Comparison of ENCODE assay signal across 9 cellular contexts in the genomic region with DNA sequence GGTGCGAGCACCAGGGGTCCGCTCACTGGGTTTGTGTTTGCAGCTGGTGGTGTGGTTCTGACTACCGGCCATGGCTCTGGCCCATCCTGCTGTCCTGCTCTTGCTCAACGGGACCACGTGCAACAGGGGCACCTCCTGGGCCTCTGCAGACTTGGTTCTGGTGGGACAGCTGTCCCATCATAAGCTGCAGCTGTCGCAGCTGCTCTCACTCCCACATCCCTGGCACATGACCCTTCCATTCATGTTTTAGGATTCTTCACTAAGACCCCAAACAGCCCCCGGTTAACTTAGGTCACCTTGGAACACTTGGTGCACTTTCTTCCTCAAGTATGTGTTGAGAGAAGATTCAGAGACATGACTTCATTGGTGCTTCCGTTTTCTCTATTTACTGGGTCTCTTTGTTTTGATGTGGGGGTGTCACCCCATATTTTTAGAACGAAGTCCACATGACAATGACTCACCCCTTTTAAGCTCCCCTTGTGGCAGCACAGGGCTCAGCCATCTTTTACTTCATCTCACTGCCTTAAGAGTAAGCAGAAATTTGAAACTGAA.
DNase-seq lines count a peak whose midpoint lies in the region; ATAC-seq and TF ChIP-seq lines count a peak whose summit lies in the region.
"Had no signal": no experiment of that assay in that cellular context is flagged by ENCODE, and none has a peak within 500 bp of the region (broad histone marks: within the 10 kb centered on the region; RNA-seq: fewer than 3 reads in every experiment).

No MANE protein-coding gene starts in this region.

- no peak overlapping the region for H3K4me3 ChIP-seq in naive thymus-derived CD4-positive, alpha-beta T cell (ENCODE audit: low read length)
- no peak overlapping the region for H3K4me3 ChIP-seq in spleen

- H3K4me3 Mint-ChIP-seq in naive thymus-derived CD4-positive, alpha-beta T cell = peak overlapping the region in 1 of 10 donors; percentile 20

- CTCF ChIA-PET in naive thymus-derived CD4-positive, alpha-beta T cell (lab: Charles Lee) = no interaction called here

- DNase-seq in naive thymus-derived CD4-positive, alpha-beta T cell = no peak
- DNase-seq in NCI-H748 (lab: John Stamatoyannopoulos, UW; ENCODE audit: unreplicated experiment) (no peak), spleen (no peak), SW 1271 (lab: John Stamatoyannopoulos, UW) (no peak), NCI-H524 (lab: John Stamatoyannopoulos, UW) (no peak)

- H3K9me3 ChIP-seq in naive thymus-derived CD4-positive, alpha-beta T cell (ENCODE audit: control insufficient read depth in 2 of 3, low read length in 3 of 3) = no peaks in the 10 kb centered on the region
- H3K9me3 ChIP-seq in spleen = no peaks in the 10 kb centered on the region

- no peaks in the 10 kb centered on the region for H3K4me1 ChIP-seq in naive thymus-derived CD4-positive, alpha-beta T cell (ENCODE audit: control insufficient read depth in 2 of 2, insufficient read depth in 2 of 2, low read length in 2 of 2)
- H3K4me1 ChIP-seq in spleen = peaks cover 0 to 24% (median 0%) of the 10 kb centered on the region in 6 donors

- no peaks in the 10 kb centered on the region for H3K9me3 Mint-ChIP-seq in naive thymus-derived CD4-positive, alpha-beta T cell

- peak; percentile 62 for ATAC-seq in GM18505 (IDR thresholded peaks at IDR 0.05; ENCODE audit: unreplicated experiment)
- ATAC-seq in HG02852 (IDR thresholded peaks at IDR 0.05; ENCODE audit: unreplicated experiment) = peak; percentile 69
- ATAC-seq in naive thymus-derived CD4-positive, alpha-beta T cell = peak; percentile 54

- TF ChIP-seq CTCF in VCaP (conservative IDR thresholded peaks at IDR 0.05) (peak; percentile 47), spleen (IDR thresholded peaks at IDR 0.05 in 8 of 11, conservative IDR thresholded peaks at IDR 0.05 in 3 of 11) (peak in 3 of 11 experiments; percentile 15 to 34 (median 30))

- peaks cover 7 to 18% (median 13%) of the 10 kb centered on the region in 5 donors for H3K27me3 Mint-ChIP-seq in naive thymus-derived CD4-positive, alpha-beta T cell

- no peak overlapping the region for H3K27ac Mint-ChIP-seq in naive thymus-derived CD4-positive, alpha-beta T cell

- H3K4me1 Mint-ChIP-seq in naive thymus-derived CD4-positive, alpha-beta T cell = peaks cover 0 to 15% (median 0%) of the 10 kb centered on the region in 7 donors

- H3K36me3 Mint-ChIP-seq in naive thymus-derived CD4-positive, alpha-beta T cell = no peaks in the 10 kb centered on the region

- no peak for TF ChIP-seq POLR2A in GM18505 (IDR thresholded peaks at IDR 0.05; ENCODE audit: borderline replicate concordance, extremely low read depth, insufficient read depth, insufficient read length)
- no peak for TF ChIP-seq POLR2A in spleen (IDR thresholded peaks at IDR 0.05)

- intact Hi-C loops in naive thymus-derived CD4-positive, alpha-beta T cell (cut with micrococcal nuclease) = no loop called here
- intact Hi-C loops in spleen (cut with DNase I; ENCODE audit: low total_unique reads) = loop anchor here (10.0 kb wide), 1 partner anchor 102 kb away; no protein-coding TSS in a partner anchor

- POLR2A ChIA-PET in naive thymus-derived CD4-positive, alpha-beta T cell (lab: Charles Lee) = no interaction called here

- H3K36me3 ChIP-seq in naive thymus-derived CD4-positive, alpha-beta T cell (ENCODE audit: control insufficient read depth in 2 of 3, insufficient read depth in 3 of 3, low read length in 3 of 3) = no peaks in the 10 kb centered on the region
- no peaks in the 10 kb centered on the region for H3K36me3 ChIP-seq in spleen

- 71 to 83% (median 76%) methylated on average over 5 to 9 of the region's 9 CpGs for WGBS in spleen, 5 donors

- no peak overlapping the region for H3K27ac ChIP-seq in VCaP
- no peak overlapping the region for H3K27ac ChIP-seq in naive thymus-derived CD4-positive, alpha-beta T cell (ENCODE audit: low read depth, low read length)
- H3K27ac ChIP-seq in spleen = peak overlapping the region in 1 of 8 donors; percentile 51
- H3K27ac ChIP-seq: epithelial cell of prostate had no signal

- H3K27me3 ChIP-seq in naive thymus-derived CD4-positive, alpha-beta T cell (ENCODE audit: control insufficient read depth in 2 of 2, insufficient read depth in 2 of 2, low read length in 2 of 2) = no peaks in the 10 kb centered on the region
- H3K27me3 ChIP-seq in spleen (replicated peaks in 1 of 7) = peaks cover 0 to 6% (median 0%) of the 10 kb centered on the region in 7 donors
